Comparison of ENCODE assay signal across 17 cellular contexts in genomic region chr6:97294451-97294850, GRCh38. TPM values are rescaled to one million over a fixed set of nuclear protein-coding genes. Genes with fewer than 3 reads are reported as not detected.
DNase-seq lines count a peak whose midpoint lies in the region; ATAC-seq and TF ChIP-seq lines count a peak whose summit lies in the region.
"Had no signal": no experiment of that assay in that cellular context is flagged by ENCODE, and none has a peak within 500 bp of the region (broad histone marks: within the 10 kb centered on the region; RNA-seq: fewer than 3 reads in every experiment).

No MANE protein-coding gene starts in this region.

- no peaks in the 10 kb centered on the region for H4K20me1 ChIP-seq in GM23338 (replicated peaks; ENCODE audit: insufficient read depth)

- H3K9me3 Mint-ChIP-seq in GM23338, result peaks cover 10% of the 10 kb centered on the region; the same call in 2 of the 3 replicates
- H3K9me3 Mint-ChIP-seq: stimulated activated naive CD8-positive, alpha-beta T cell treated with anti-CD3 and anti-CD28 coated beads, Interleukin-15, Interleukin-2, amounts not matched to agents 100 ng/mL and 50 ng/mL, for 24 hours had no signal

- H3K4me2 ChIP-seq in GM23338, result peak overlapping the region; percentile 56; the same call in 1 of the 2 replicates

- peak; percentile 52; the same call in 2 of the 3 replicates for ATAC-seq in GM23338
- ATAC-seq: T-cell had no signal

- H3F3A ChIP-seq in GM23338 (replicated peaks; ENCODE audit: low read depth), result no peaks in the 10 kb centered on the region

- TF ChIP-seq CTCF in GM23338 (conservative IDR thresholded peaks at IDR 0.05; ENCODE audit: low read depth in 2 of 2) (no peak), astrocyte of the cerebellum (IDR thresholded peaks at IDR 0.05; ENCODE audit: low read depth, low read length, missing control alignments) (no peak)

- H3K4me1 ChIP-seq in GM23338 (ENCODE audit: insufficient read depth), result peaks cover 7% of the 10 kb centered on the region; the same call in 1 of the 2 replicates

- H2AFZ ChIP-seq in GM23338, result peak overlapping the region; percentile 76; the same call in 1 of the 2 replicates

- peak overlapping the region; percentile 51; the same call in 1 of the 2 replicates for H3K27ac Mint-ChIP-seq in GM23338
- H3K27ac Mint-ChIP-seq: activated naive CD4-positive, alpha-beta T cell treated with anti-CD3 and anti-CD28 coated beads for 36 hours; stimulated activated naive CD8-positive, alpha-beta T cell treated with anti-CD3 and anti-CD28 coated beads, Interleukin-15, Interleukin-2, amounts not matched to agents 100 ng/mL and 50 ng/mL, for 24 hours; T-cell had no signal

- in situ Hi-C loops in astrocyte of the cerebellum (cut with HindIII; ENCODE audit: low sequenced_read_pairs), result loop anchor here (5.0 kb wide), 1 partner anchor 107 kb away; no protein-coding TSS in a partner anchor

- no peak overlapping the region for H3K4me3 ChIP-seq in GM23338
- no peak overlapping the region for H3K4me3 ChIP-seq in astrocyte of the cerebellum (ENCODE audit: low read depth, low read length)
- H3K4me3 ChIP-seq: ovary had no signal

- peak; percentile 67 for DNase-seq in ELR (ENCODE audit: low read depth)
- DNase-seq in GM23338 (ENCODE audit: low spot score), result peak; percentile 5
- DNase-seq in astrocyte of the cerebellum (ENCODE audit: low read depth), result peak; percentile 44
- peak; percentile 27 for DNase-seq in iris pigment epithelial cell (ENCODE audit: low read depth)
- no peak for DNase-seq in globus pallidus (ENCODE audit: low spot score)
- no peak for DNase-seq in SKM-1 (lab: John Stamatoyannopoulos, UW; ENCODE audit: unreplicated experiment)
- DNase-seq in NCI-H146 treated with DMSO at 0.1 percent for 48 hours (lab: John Stamatoyannopoulos, UW; ENCODE audit: unreplicated experiment), result no peak
- no peak for DNase-seq in SW 1271 (lab: John Stamatoyannopoulos, UW)
- DNase-seq: activated CD4-positive, alpha-beta T cell treated with anti-CD3 and anti-CD28 coated beads, Interleukin-2, amount 50 U/mL, for 4 hours; activated naive CD4-positive, alpha-beta T cell treated with anti-CD3 and anti-CD28 coated beads for 36 hours; COR-L47; dermis blood vessel endothelial cell; glutamatergic neuron; NCI-H1930; ovary; T-cell had no signal

- no peaks in the 10 kb centered on the region for H3K9me2 ChIP-seq in GM23338 (ENCODE audit: insufficient read depth)

- H3K27me3 ChIP-seq in GM23338 (ENCODE audit: insufficient read depth), result no peaks in the 10 kb centered on the region
- H3K27me3 ChIP-seq: ovary had no signal

- no peaks in the 10 kb centered on the region for H3K79me2 ChIP-seq in GM23338 (replicated peaks; ENCODE audit: insufficient read depth)

- no peaks in the 10 kb centered on the region; the same call in 1 of the 2 replicates for H3K36me3 ChIP-seq in GM23338 (ENCODE audit: insufficient read depth)
- H3K36me3 ChIP-seq: ovary had no signal

- no peak overlapping the region for H3K4me3 Mint-ChIP-seq in GM23338
- H3K4me3 Mint-ChIP-seq: activated naive CD4-positive, alpha-beta T cell treated with anti-CD3 and anti-CD28 coated beads for 36 hours; stimulated activated naive CD8-positive, alpha-beta T cell treated with anti-CD3 and anti-CD28 coated beads, Interleukin-15, Interleukin-2, amounts not matched to agents 100 ng/mL and 50 ng/mL, for 24 hours; T-cell had no signal

- peaks cover 9% of the 10 kb centered on the region for H3K4me1 Mint-ChIP-seq in GM23338
- H3K4me1 Mint-ChIP-seq: T-cell had no signal

- H3K27ac ChIP-seq in GM23338 (ENCODE audit: low read depth), result no peak overlapping the region
- H3K27ac ChIP-seq: ovary had no signal

- peaks cover 3% of the 10 kb centered on the region for H3K27me3 Mint-ChIP-seq in GM23338 (ENCODE audit: insufficient read depth, low read depth, poor library complexity)

- no peaks in the 10 kb centered on the region; the same call in 1 of the 3 replicates for H3K36me3 Mint-ChIP-seq in GM23338 (ENCODE audit: low read depth)

TF ChIP-seq in GM23338, 12 proteins besides CTCF, POLR2A, EP300 and RAD21:
- TF ChIP-seq JUNB (IDR thresholded peaks at IDR 0.05; ENCODE audit: unreplicated experiment) (no peak), CREB1 (CRISPR knock-in tag; IDR thresholded peaks at IDR 0.05; ENCODE audit: low read depth) (no peak), STAT1 (IDR thresholded peaks at IDR 0.05; ENCODE audit: unreplicated experiment) (no peak), NANOG (IDR thresholded peaks at IDR 0.05; ENCODE audit: borderline replicate concordance) (no peak), ZNF114 (CRISPR knock-in tag; IDR thresholded peaks at IDR 0.05) (no peak), POLR2AphosphoS5 (IDR thresholded peaks at IDR 0.05; ENCODE audit: low read depth) (no peak), EZH2 (IDR thresholded peaks at IDR 0.05; ENCODE audit: low read depth, unreplicated experiment) (no peak), ZNF331 (CRISPR knock-in tag; IDR thresholded peaks at IDR 0.05; ENCODE audit: low read depth) (no peak)
- TF ChIP-seq, protein P1, sequence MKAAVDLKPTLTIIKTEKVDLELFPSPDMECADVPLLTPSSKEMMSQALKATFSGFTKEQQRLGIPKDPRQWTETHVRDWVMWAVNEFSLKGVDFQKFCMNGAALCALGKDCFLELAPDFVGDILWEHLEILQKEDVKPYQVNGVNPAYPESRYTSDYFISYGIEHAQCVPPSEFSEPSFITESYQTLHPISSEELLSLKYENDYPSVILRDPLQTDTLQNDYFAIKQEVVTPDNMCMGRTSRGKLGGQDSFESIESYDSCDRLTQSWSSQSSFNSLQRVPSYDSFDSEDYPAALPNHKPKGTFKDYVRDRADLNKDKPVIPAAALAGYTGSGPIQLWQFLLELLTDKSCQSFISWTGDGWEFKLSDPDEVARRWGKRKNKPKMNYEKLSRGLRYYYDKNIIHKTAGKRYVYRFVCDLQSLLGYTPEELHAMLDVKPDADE (IDR thresholded peaks at IDR 0.05), result no peak

RNA-seq across cellular contexts. Expression of gene MMS22L, which starts 11.4 kb away (rescaled TPM):
- total RNA-seq in GM23338 (2014; rRNA removed; shearing (Covaris generic)), result 49.5 and 64.2 TPM in 2 replicates
- polyA plus RNA-seq in GM23338 (2016; fragmentation: Nextera tagmentation; extraction: Ambion mirVana), result 9.5 and 11.7 TPM in 2 replicates

Comparison
In these comparisons a context has a peak if more than half of its experiments do, and no peak if none do; other contexts are left out.
1. DNase-seq: peak in ELR (single experiment), GM23338 (single experiment), astrocyte of the cerebellum (single experiment) and iris pigment epithelial cell (single experiment); none in globus pallidus (single experiment), SKM-1 (single experiment), NCI-H146 treated with DMSO at 0.1 percent for 48 hours (single experiment) and SW 1271 (0 of 2).